15 cellular contexts compared by ENCODE assay signal in genomic region chr7:152173372-152174070, GRCh38.
"Had no signal": no experiment of that assay in that cellular context is flagged by ENCODE, and none has a peak within 500 bp of the region (broad histone marks: within the 10 kb centered on the region; RNA-seq: fewer than 3 reads in every experiment).

No MANE protein-coding gene starts in this region.

- H3K4me1 Mint-ChIP-seq: nephron had no signal

- ATAC-seq: gastrocnemius medialis, heart right ventricle, left ventricle myocardium superior had no signal

- H3K9me3 Mint-ChIP-seq: nephron had no signal

- H3K4me3 Mint-ChIP-seq: nephron had no signal

- DNase-seq: activated T-cell treated with anti-CD3 and anti-CD28 coated beads, Interleukin-2, amount 50 U/mL, for 48 hours; effector CD4-positive, alpha-beta T cell; gastrocnemius medialis; heart right ventricle; kidney; left ventricle myocardium superior; mesenchymal stem cell; occipital lobe; sigmoid colon; stimulated activated CD4-positive, alpha-beta T cell treated with anti-CD3 and anti-CD28 coated beads, Interleukin-12 subunit alpha, Interleukin-12 subunit beta, amount 100 ng/mL, for 4 hours; stimulated activated naive CD4-positive, alpha-beta T cell treated with Interleukin-2 at 50 U/mL for 16 hours; upper lobe of left lung had no signal

- H3K27ac ChIP-seq: ascending aorta, coronary artery, gastrocnemius medialis, heart right ventricle, sigmoid colon, upper lobe of left lung had no signal

- H3K27ac Mint-ChIP-seq: nephron had no signal

- H3K4me3 ChIP-seq: ascending aorta, coronary artery, gastrocnemius medialis, heart right ventricle, sigmoid colon, upper lobe of left lung had no signal

- H3K27me3 ChIP-seq: ascending aorta, gastrocnemius medialis, heart right ventricle, sigmoid colon, upper lobe of left lung had no signal

- H3K9me3 ChIP-seq: ascending aorta, gastrocnemius medialis, heart right ventricle, sigmoid colon, upper lobe of left lung had no signal

- H3K4me1 ChIP-seq: ascending aorta, gastrocnemius medialis, heart right ventricle, sigmoid colon, upper lobe of left lung had no signal
